16 cellular contexts compared by ENCODE assay signal in genomic region chr2:212076456-212076855, GRCh38.
DNase-seq lines count a peak whose midpoint lies in the region; ATAC-seq and TF ChIP-seq lines count a peak whose summit lies in the region.
"Had no signal": no experiment of that assay in that cellular context is flagged by ENCODE, and none has a peak within 500 bp of the region (broad histone marks: within the 10 kb centered on the region; RNA-seq: fewer than 3 reads in every experiment).

No MANE protein-coding gene starts in this region.

- H3K4me3 ChIP-seq in neuronal stem cell (ENCODE audit: low read length in 2 of 2) (no peak overlapping the region), mesendoderm (ENCODE audit: low read length) (no peak overlapping the region), transverse colon (no peak overlapping the region)

- H2BK15ac ChIP-seq in neuronal stem cell (ENCODE audit: low read length) (no peak overlapping the region), mesendoderm (replicated peaks; ENCODE audit: low read depth) (no peak overlapping the region)

- H3K14ac ChIP-seq in neuronal stem cell (ENCODE audit: low read length): no peak overlapping the region

- no peak overlapping the region for H2BK5ac ChIP-seq in neuronal stem cell (ENCODE audit: low read length)
- no peak overlapping the region for H2BK5ac ChIP-seq in mesendoderm (ENCODE audit: low read length)

- H3K23ac ChIP-seq in neuronal stem cell (ENCODE audit: low read depth, low read length, poor library complexity) (no peak overlapping the region), mesendoderm (ENCODE audit: low read length) (no peak overlapping the region)

- H3K18ac ChIP-seq in neuronal stem cell (ENCODE audit: low read length): no peak overlapping the region
- no peak overlapping the region for H3K18ac ChIP-seq in mesendoderm (ENCODE audit: low read length)

- no peak for TF ChIP-seq EP300 in transverse colon (IDR thresholded peaks at IDR 0.05; ENCODE audit: low read depth)

- H3K36me3 ChIP-seq in neuronal stem cell (replicated peaks in 1 of 2; ENCODE audit: control insufficient read depth in 2 of 2, insufficient read depth in 2 of 2, low read length in 2 of 2) (no peaks in the 10 kb centered on the region), mesendoderm (ENCODE audit: control insufficient read depth, insufficient read depth, low read length) (no peaks in the 10 kb centered on the region), transverse colon (no peaks in the 10 kb centered on the region)
- H3K36me3 ChIP-seq: BE2C had no signal

- no peaks in the 10 kb centered on the region for H3K9me3 ChIP-seq in neuronal stem cell (replicated peaks in 1 of 2; ENCODE audit: control insufficient read depth in 2 of 2, insufficient read depth in 1 of 2, low read depth in 1 of 2, low read length in 2 of 2)
- H3K9me3 ChIP-seq in transverse colon: no peaks in the 10 kb centered on the region
- H3K9me3 ChIP-seq: BE2C had no signal

- H3K4me1 ChIP-seq in neuronal stem cell (ENCODE audit: control insufficient read depth in 2 of 2, insufficient read depth in 1 of 2, low read depth in 1 of 2, low read length in 2 of 2) (peaks cover 2 to 7% of the 10 kb centered on the region in 2 donors), mesendoderm (ENCODE audit: control insufficient read depth, low read depth, low read length) (no peaks in the 10 kb centered on the region), transverse colon (no peaks in the 10 kb centered on the region)
- H3K4me1 ChIP-seq: BE2C had no signal

- no peak overlapping the region for H3K27ac ChIP-seq in neuronal stem cell (replicated peaks; ENCODE audit: low read length)
- no peak overlapping the region for H3K27ac ChIP-seq in mesendoderm (ENCODE audit: low read depth, low read length)
- no peak overlapping the region for H3K27ac ChIP-seq in transverse colon
- H3K27ac ChIP-seq: HL-60 had no signal

- no peak overlapping the region for H3K9ac ChIP-seq in neuronal stem cell (ENCODE audit: low read depth, low read length, poor library complexity)
- no peak overlapping the region for H3K9ac ChIP-seq in mesendoderm (ENCODE audit: low read length)

- H2AFZ ChIP-seq in neuronal stem cell (ENCODE audit: low read length): peak overlapping the region; percentile 34

- no peaks in the 10 kb centered on the region for H3K27me3 ChIP-seq in neuronal stem cell (ENCODE audit: control insufficient read depth in 3 of 3, insufficient read depth in 3 of 3, low read depth in 1 of 3, low read length in 3 of 3)
- H3K27me3 ChIP-seq in mesendoderm (ENCODE audit: insufficient read depth, low read length, poor library complexity): no peaks in the 10 kb centered on the region
- H3K27me3 ChIP-seq in transverse colon: no peaks in the 10 kb centered on the region
- H3K27me3 ChIP-seq: BE2C had no signal

- no peaks in the 10 kb centered on the region for H3K79me1 ChIP-seq in neuronal stem cell (ENCODE audit: low read depth, low read length)
- no peaks in the 10 kb centered on the region for H3K79me1 ChIP-seq in mesendoderm (ENCODE audit: low read length)

- in situ Hi-C loops in transverse colon (cut with MboI; ENCODE audit: low pct_ligation_motif_present in 1 of 4, low pct_unique_long_range_greater_than_20kb in 1 of 4, low sequenced_read_pairs in 3 of 4): no loop called here

- no peak for TF ChIP-seq CTCF in transverse colon (IDR thresholded peaks at IDR 0.05)

- no peak overlapping the region for H3K56ac ChIP-seq in mesendoderm (ENCODE audit: low read length)

- no peak overlapping the region for H4K91ac ChIP-seq in neuronal stem cell (ENCODE audit: low read depth, low read length, poor library complexity)

- TF ChIP-seq POLR2A in transverse colon (IDR thresholded peaks at IDR 0.05): no peak

- DNase-seq in neuronal stem cell (ENCODE audit: low spot score) (peak; percentile 21), mesendoderm (no peak), transverse colon (no peak)
- DNase-seq: BE2C; CD4-positive, alpha-beta memory T cell; DMS79; NCI-H1048; NCI-H446; SHP77; T-helper 17 cell had no signal

- no peak overlapping the region for H4K5ac ChIP-seq in mesendoderm (ENCODE audit: low read length)

- no CpG with 5 or more reads among the region's 4 CpGs for WGBS in neuronal stem cell (ENCODE audit: extremely low coverage in 2 of 2, insufficient read length in 2 of 2, insufficient replicate concordance in 1 of 2), 2 donors
- no CpG with 5 or more reads among the region's 4 CpGs for WGBS in mesendoderm (ENCODE audit: extremely low coverage, insufficient coverage, low lambda C conversion rate)
- 42 to 60% methylated on average over 4 of the region's 4 CpGs for WGBS in transverse colon (ENCODE audit: low coverage in 1 of 2), 2 donors

- H3K79me2 ChIP-seq in mesendoderm (ENCODE audit: control insufficient read depth, insufficient read depth, low read length): no peaks in the 10 kb centered on the region

- H3K4me2 ChIP-seq in neuronal stem cell (ENCODE audit: insufficient read depth, low read length, poor library complexity, severe bottlenecking) (no peak overlapping the region), mesendoderm (ENCODE audit: low read length) (no peak overlapping the region)

- H3K4ac ChIP-seq in neuronal stem cell (ENCODE audit: low read length) (no peak overlapping the region), mesendoderm (ENCODE audit: low read depth, low read length) (no peak overlapping the region)

- H4K8ac ChIP-seq in neuronal stem cell (ENCODE audit: low read depth, low read length) (no peak overlapping the region), mesendoderm (ENCODE audit: low read depth, low read length) (no peak overlapping the region)

- ATAC-seq in GM18909 (IDR thresholded peaks at IDR 0.05; ENCODE audit: poor library complexity, unreplicated experiment): peak; percentile 55
- peak; percentile 44 for ATAC-seq in HG02610 (IDR thresholded peaks at IDR 0.05; ENCODE audit: unreplicated experiment)
- ATAC-seq in HG03460 (IDR thresholded peaks at IDR 0.05; ENCODE audit: unreplicated experiment): peak; percentile 59
- ATAC-seq in GM21576 (IDR thresholded peaks at IDR 0.05; ENCODE audit: unreplicated experiment): no peak
- ATAC-seq: Panc1, T-helper 17 cell had no signal

- intact Hi-C loops in transverse colon (cut with DNase I; ENCODE audit: low total_unique reads): no loop called here

- no peak overlapping the region for H2BK12ac ChIP-seq in neuronal stem cell (ENCODE audit: low read length)

- H2BK120ac ChIP-seq in neuronal stem cell (ENCODE audit: low read depth, low read length): no peak overlapping the region
- no peak overlapping the region for H2BK120ac ChIP-seq in mesendoderm (ENCODE audit: low read depth, low read length)

- H2AK5ac ChIP-seq in neuronal stem cell (ENCODE audit: low read depth, low read length) (no peak overlapping the region), mesendoderm (ENCODE audit: low read length) (no peak overlapping the region)
